27 cellular contexts compared by ENCODE assay signal in the genomic region with DNA sequence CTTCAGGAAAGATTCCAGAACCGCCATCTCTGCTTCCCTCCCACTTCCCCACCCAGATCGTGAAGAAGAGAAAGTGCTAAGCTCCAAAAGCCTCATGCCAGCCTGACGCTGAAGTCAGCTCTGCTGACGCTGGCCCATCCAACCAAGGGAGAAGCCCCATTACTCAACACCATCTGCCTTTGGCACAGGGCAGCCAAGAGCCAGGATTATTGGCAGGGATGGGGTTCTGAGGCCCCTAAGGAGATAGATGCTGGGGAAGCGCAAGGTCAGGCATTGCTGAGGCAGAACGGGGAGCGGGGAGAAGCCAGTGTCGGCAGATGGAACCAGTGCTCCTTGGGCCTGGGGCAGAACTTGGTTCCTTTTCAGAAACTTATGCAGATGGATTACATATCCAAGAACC.
"Had no signal": no experiment of that assay in that cellular context is flagged by ENCODE, and none has a peak within 500 bp of the region (broad histone marks: within the 10 kb centered on the region; RNA-seq: fewer than 3 reads in every experiment).

No MANE protein-coding gene starts in this region.

- H3K4me3 ChIP-seq: coronary artery, esophagus squamous epithelium, lung, pancreas, right lobe of liver, smooth muscle cell, suprapubic skin, transverse colon, upper lobe of right lung, uterus had no signal

- FAIRE-seq: endothelial cell of umbilical vein, frontal cortex, pancreas had no signal

- H3K36me3 Mint-ChIP-seq: immature natural killer cell, memory B cell, natural killer cell had no signal

- H3K4me3 Mint-ChIP-seq: immature natural killer cell; memory B cell; natural killer cell; stimulated activated naive CD8-positive, alpha-beta T cell treated with anti-CD3 and anti-CD28 coated beads, Interleukin-15, amount 100 ng/mL, for 72 hours had no signal

- DNase-seq: dermis blood vessel endothelial cell; effector memory CD4-positive, alpha-beta T cell; esophagus squamous epithelium; hypothalamus; immature natural killer cell; islet precursor cell; left ventricle myocardium superior; natural killer cell; pancreas; right lobe of liver; stimulated activated CD4-positive, alpha-beta T cell treated with anti-CD3 and anti-CD28 coated beads, Interleukin-12 subunit alpha, Interleukin-12 subunit beta, amount 100 ng/mL, for 4 hours; stimulated activated CD4-positive, alpha-beta T cell treated with anti-CD3 and anti-CD28 coated beads, Interleukin-1b, Interleukin-23, amount 100 ng/mL, for 48 hours; stimulated activated CD4-positive, alpha-beta T cell treated with anti-CD3 and anti-CD28 coated beads, Interleukin-4, amount 100 ng/mL, for 1 hour; stimulated activated CD8-positive, alpha-beta memory T cell treated with anti-CD3 and anti-CD28 coated beads, Interleukin-4, amount 100 ng/mL, for 48 hours; stimulated activated naive CD4-positive, alpha-beta T cell; stimulated activated naive CD8-positive, alpha-beta T cell treated with anti-CD3 and anti-CD28 coated beads, Interleukin-15, amount 100 ng/mL, for 72 hours; transverse colon; uterus had no signal

- H3K27ac ChIP-seq: coronary artery, esophagus squamous epithelium, neutrophil, pancreas, right lobe of liver, suprapubic skin, transverse colon, upper lobe of right lung, uterus had no signal

- H3K36me3 ChIP-seq: esophagus squamous epithelium, neutrophil, pancreas, right lobe of liver, suprapubic skin, transverse colon, upper lobe of right lung, uterus had no signal

- H3K9me3 Mint-ChIP-seq: immature natural killer cell had no signal

- H3K4me1 Mint-ChIP-seq: stimulated activated naive CD8-positive, alpha-beta T cell treated with anti-CD3 and anti-CD28 coated beads, Interleukin-15, amount 100 ng/mL, for 72 hours had no signal

- H3K9me3 ChIP-seq: esophagus squamous epithelium, neutrophil, pancreas, right lobe of liver, suprapubic skin, transverse colon, upper lobe of right lung, uterus had no signal

- H3K27ac Mint-ChIP-seq: immature natural killer cell; memory B cell; natural killer cell; stimulated activated naive CD8-positive, alpha-beta T cell treated with anti-CD3 and anti-CD28 coated beads, Interleukin-15, amount 100 ng/mL, for 72 hours had no signal

- ATAC-seq: left ventricle myocardium superior; natural killer cell; pancreas; right lobe of liver; stimulated activated naive CD8-positive, alpha-beta T cell treated with anti-CD3 and anti-CD28 coated beads, Interleukin-15, amount 100 ng/mL, for 72 hours; upper lobe of right lung had no signal

- H3K27me3 ChIP-seq: neutrophil, pancreas, right lobe of liver, transverse colon, upper lobe of right lung, uterus had no signal

- H3K4me1 ChIP-seq: esophagus squamous epithelium, pancreas, right lobe of liver, suprapubic skin, transverse colon, upper lobe of right lung, uterus had no signal
